In the genomic region with DNA sequence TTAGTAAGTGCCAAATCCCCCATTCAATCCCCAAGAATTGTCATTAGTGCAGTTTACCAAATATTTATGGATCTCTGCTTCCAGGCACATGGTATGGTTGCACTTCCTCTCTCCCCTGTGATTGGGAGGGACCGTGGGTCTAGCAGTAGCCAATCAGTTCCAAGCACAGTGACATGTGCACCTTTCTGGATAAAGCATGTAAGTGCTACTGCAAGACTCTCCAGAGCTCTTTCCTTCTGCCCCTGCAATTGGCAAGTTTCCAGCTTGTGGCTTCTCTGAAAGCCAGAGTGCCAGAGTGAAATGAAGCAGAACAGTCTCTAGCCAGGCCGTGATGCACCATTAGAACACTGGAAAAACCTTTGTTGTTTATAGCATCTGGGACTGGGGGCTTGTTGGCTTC, we compare ENCODE assay signal across 12 cellular contexts.
A peak's percentile ranks its signal among the peaks of the same experiment; 100 is the strongest.
DNase-seq lines count a peak whose midpoint lies in the region.
"Had no signal": no experiment of that assay in that cellular context is flagged by ENCODE, and none has a peak within 500 bp of the region (broad histone marks: within the 10 kb centered on the region; RNA-seq: fewer than 3 reads in every experiment).

No MANE protein-coding gene starts in this region.

- DNase-seq in ACHN (peak; percentile 76), EL (peak; percentile 39), NCI-H526 (lab: John Stamatoyannopoulos, UW) (peak; percentile 28 to 54), fibroblast of peridontal ligament (ENCODE audit: extremely low read depth) (peak; percentile 34), HCEC 1CT (no peak), NK-92 (lab: John Stamatoyannopoulos, UW; ENCODE audit: unreplicated experiment) (no peak), LoVo (ENCODE audit: low spot score) (no peak)
- DNase-seq in activated CD4-positive, alpha-beta T cell treated with anti-CD3 and anti-CD28 coated beads for 48 hours: no peak
- DNase-seq: activated CD4-positive, CD25-positive, alpha-beta regulatory T cell; activated naive CD4-positive, alpha-beta T cell treated with anti-CD3 and anti-CD28 coated beads, Interleukin-2, amount 50 U/mL, for 16 hours; NCI-H226; stimulated activated CD4-positive, alpha-beta T cell treated with anti-CD3 and anti-CD28 coated beads, Interleukin-2, amount 100 ng/mL, for 24 hours had no signal

- in situ Hi-C loops in ACHN (cut with HindIII; ENCODE audit: low pct_ligation_motif_present, low pct_unique_long_range_greater_than_20kb, low sequenced_read_pairs): no loop called here

Comparison
In these comparisons a context has a peak if more than half of its experiments do, and no peak if none do; other contexts are left out.
1. DNase-seq: peak in ACHN (single experiment), EL (single experiment), NCI-H526 (2 of 2) and fibroblast of peridontal ligament (single experiment); none in HCEC 1CT (single experiment), activated CD4-positive, alpha-beta T cell treated with anti-CD3 and anti-CD28 coated beads for 48 hours (single experiment), NK-92 (single experiment) and LoVo (single experiment).